ENCODE assay signal across 34 cellular contexts in the genomic region with DNA sequence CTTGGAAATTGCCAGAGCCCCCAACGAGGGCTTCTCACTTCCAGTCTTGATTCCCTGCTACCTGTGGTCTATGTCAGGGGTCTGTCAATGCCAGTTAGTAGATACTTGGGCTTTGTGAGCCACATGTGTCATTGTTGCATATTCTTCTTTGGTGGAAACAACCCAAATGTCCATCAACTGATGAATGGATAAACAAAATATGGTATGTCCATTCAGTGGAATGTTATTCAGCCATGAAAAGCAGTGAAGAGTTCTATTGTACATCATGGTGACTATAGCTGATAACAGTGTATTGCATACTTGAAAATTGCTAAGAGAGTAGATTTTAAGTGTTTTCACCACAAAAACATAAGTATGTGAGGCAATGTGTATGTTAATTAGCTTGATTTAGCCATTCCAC.
"Had no signal": no experiment of that assay in that cellular context is flagged by ENCODE, and none has a peak within 500 bp of the region (broad histone marks: within the 10 kb centered on the region; RNA-seq: fewer than 3 reads in every experiment).

No MANE protein-coding gene starts in this region.

- DNase-seq: Karpas-422, Kasumi-1, MG63, MM.1S, MV-4-11, NCI-H1048, NCI-H1092, NCI-H1092 treated with DMSO at 0.1 percent for 48 hours, NCI-H1105, NCI-H1105 treated with DMSO at 0.1 percent for 48 hours, NCI-H1417, NCI-H1417 treated with DMSO at 0.1 percent for 48 hours, NCI-H1436, NCI-H1436 treated with DMSO at 0.1 percent for 48 hours, NCI-H146, NCI-H1694, NCI-H1694 treated with DMSO at 0.1 percent for 48 hours, NCI-H187, NCI-H187 treated with DMSO at 0.1 percent for 48 hours, NCI-H1930, NCI-H2029, NCI-H2029 treated with DMSO at 0.1 percent for 48 hours, NCI-H2081, NCI-H2081 treated with DMSO at 0.1 percent for 48 hours, NCI-H2107, NCI-H2171, NCI-H2171 treated with DMSO at 0.1 percent for 48 hours, NCI-H2227 treated with DMSO at 0.1 percent for 48 hours, NCI-H226, NCI-H345, NCI-H446, NCI-H446 treated with DMSO at 0.1 percent for 48 hours, NCI-H510A had no signal

- H3K36me3 ChIP-seq: MG63 had no signal

- H3K27ac ChIP-seq: KMS-11 had no signal

- H3K4me2 ChIP-seq: KMS-11 had no signal

- H3K9ac ChIP-seq: KMS-11 had no signal

- H3K9me3 ChIP-seq: MG63 had no signal

- H3K4me3 ChIP-seq: MG63 had no signal
